ENCODE assay signal across 1 cellular context in the genomic region with DNA sequence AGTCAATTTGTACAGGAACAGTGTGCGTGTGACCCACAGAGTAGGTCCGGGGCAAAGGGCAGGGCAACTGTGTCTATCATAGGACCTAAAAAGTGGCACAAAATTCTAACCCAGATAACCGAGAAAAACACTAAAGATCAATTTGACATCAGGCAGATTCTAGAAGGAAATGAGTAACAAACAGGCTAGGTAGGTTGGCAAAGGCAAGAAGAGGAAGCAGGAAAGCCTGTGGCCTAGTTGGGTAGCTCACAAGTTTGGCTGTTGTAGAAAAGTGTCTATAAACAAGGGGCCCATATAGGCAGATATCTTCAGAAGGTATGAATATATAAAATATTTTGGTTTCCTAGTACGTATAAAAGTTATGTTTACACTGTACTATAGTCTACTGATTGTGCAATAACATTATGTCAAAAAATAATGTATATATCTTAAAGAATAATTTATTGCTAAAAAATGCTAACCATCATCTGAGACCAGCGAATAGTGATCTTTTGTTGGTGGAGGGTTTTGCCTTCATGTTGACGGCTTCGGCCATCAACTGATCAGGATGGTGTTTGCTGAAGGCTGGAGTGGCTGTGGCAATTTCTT.
TF ChIP-seq lines count a peak whose summit lies in the region.

No MANE protein-coding gene starts in this region.

TF ChIP-seq in HEK293T, 16 proteins besides CTCF, POLR2A, EP300 and RAD21:
- TF ChIP-seq FOXA1 (IDR thresholded peaks at IDR 0.05) (no peak), SP1 (IDR thresholded peaks at IDR 0.05) (no peak), LEF1 (IDR thresholded peaks at IDR 0.05; ENCODE audit: borderline replicate concordance) (no peak), L3MBTL2 (conservative IDR thresholded peaks at IDR 0.05) (no peak), CTBP1 (IDR thresholded peaks at IDR 0.05; ENCODE audit: borderline replicate concordance) (no peak), ZNF384 (IDR thresholded peaks at IDR 0.05) (no peak), SUZ12 (IDR thresholded peaks at IDR 0.05) (no peak), ARNT (IDR thresholded peaks at IDR 0.05) (no peak), HDGF (IDR thresholded peaks at IDR 0.05; ENCODE audit: borderline replicate concordance) (no peak), FOXK2 (IDR thresholded peaks at IDR 0.05) (no peak), ELF4 (IDR thresholded peaks at IDR 0.05) (no peak)
- TF ChIP-seq, protein P1, sequence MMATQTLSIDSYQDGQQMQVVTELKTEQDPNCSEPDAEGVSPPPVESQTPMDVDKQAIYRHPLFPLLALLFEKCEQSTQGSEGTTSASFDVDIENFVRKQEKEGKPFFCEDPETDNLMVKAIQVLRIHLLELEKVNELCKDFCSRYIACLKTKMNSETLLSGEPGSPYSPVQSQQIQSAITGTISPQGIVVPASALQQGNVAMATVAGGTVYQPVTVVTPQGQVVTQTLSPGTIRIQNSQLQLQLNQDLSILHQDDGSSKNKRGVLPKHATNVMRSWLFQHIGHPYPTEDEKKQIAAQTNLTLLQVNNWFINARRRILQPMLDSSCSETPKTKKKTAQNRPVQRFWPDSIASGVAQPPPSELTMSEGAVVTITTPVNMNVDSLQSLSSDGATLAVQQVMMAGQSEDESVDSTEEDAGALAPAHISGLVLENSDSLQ (IDR thresholded peaks at IDR 0.05) = no peak
